In genomic region chr21:42734323-42734971, GRCh38 we compare ENCODE assay signal across 1 cellular context.
TF ChIP-seq lines count a peak whose summit lies in the region.

No MANE protein-coding gene starts in this region.

TF ChIP-seq in GM23338, 12 proteins besides CTCF, POLR2A, EP300 and RAD21 (continued from another document):
- TF ChIP-seq ZNF462 (CRISPR knock-in tag; IDR thresholded peaks at IDR 0.05) (no peak), EZH2 (IDR thresholded peaks at IDR 0.05; ENCODE audit: low read depth, unreplicated experiment) (no peak), CREB1 (CRISPR knock-in tag; IDR thresholded peaks at IDR 0.05; ENCODE audit: low read depth) (no peak), STAT1 (IDR thresholded peaks at IDR 0.05; ENCODE audit: unreplicated experiment) (no peak), ZNF114 (CRISPR knock-in tag; IDR thresholded peaks at IDR 0.05) (no peak), ETS1 (IDR thresholded peaks at IDR 0.05) (no peak), JUNB (IDR thresholded peaks at IDR 0.05; ENCODE audit: unreplicated experiment) (no peak)
